ENCODE assay signal across 8 cellular contexts in the genomic region with DNA sequence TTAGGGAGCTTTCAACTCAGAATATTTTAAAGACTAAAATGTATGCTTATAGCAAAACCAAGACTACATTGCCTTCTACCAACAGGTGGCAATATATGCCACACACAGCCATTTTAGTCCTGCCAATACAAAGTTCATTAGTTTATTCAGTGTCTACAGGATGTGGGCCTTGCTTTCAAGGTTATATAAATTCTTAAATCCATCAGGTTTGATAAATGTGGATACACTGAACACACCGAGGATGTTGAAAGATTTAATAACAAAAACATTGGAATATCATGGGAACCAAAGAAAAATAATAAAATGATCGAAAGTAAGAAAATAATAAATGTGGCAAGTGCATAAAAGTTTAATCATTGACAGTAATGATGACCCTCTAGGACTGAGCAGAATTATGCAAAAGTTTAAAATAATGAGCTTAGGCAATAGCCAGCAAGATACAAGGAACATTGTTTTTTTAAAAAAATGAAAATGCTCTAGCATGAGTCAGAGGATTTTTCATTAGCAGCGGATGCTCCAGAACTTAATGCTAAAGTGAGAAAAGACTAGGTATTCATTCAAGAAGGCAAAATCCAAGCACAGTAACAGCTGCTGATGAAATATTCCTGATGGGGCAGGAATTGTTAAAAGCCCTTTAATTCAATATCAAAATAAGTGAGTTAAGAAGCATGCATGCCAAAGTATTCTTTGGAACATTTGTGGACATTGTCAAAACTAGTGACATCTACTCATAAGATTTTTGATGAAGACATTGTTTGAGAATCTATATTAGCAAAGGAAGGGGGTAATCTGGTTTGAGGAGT. TPM values are rescaled to one million over a fixed set of nuclear protein-coding genes. Genes with fewer than 3 reads are reported as not detected.
DNase-seq lines count a peak whose midpoint lies in the region; ATAC-seq, FAIRE-seq and TF ChIP-seq lines count a peak whose summit lies in the region.

No MANE protein-coding gene starts in this region.

- DNase-seq in AG09309 (ENCODE audit: low read depth): no peak
- peak; percentile 29 for DNase-seq in NCI-H2227 treated with DMSO at 0.1 percent for 48 hours (lab: John Stamatoyannopoulos, UW)
- DNase-seq in endodermal cell: no peak
- DNase-seq in smooth muscle cell (lab: John Stamatoyannopoulos, UW; ENCODE audit: unreplicated experiment): no peak
- no peak for DNase-seq in GM12891 (ENCODE audit: insufficient read length, low spot score)

- H3K36me3 ChIP-seq in endodermal cell (ENCODE audit: control insufficient read depth, insufficient read depth, low read length): no peaks in the 10 kb centered on the region
- H3K36me3 ChIP-seq in smooth muscle cell (ENCODE audit: low read depth): no peaks in the 10 kb centered on the region

- no peak overlapping the region for H3K4me3 Mint-ChIP-seq in endodermal cell

- H4K20me1 ChIP-seq in smooth muscle cell (ENCODE audit: low read depth): no peaks in the 10 kb centered on the region

- H3K36me3 Mint-ChIP-seq in endodermal cell (ENCODE audit: low read depth): no peaks in the 10 kb centered on the region

- no peaks in the 10 kb centered on the region for H3F3A ChIP-seq in smooth muscle cell (ENCODE audit: low read depth)

- WGBS in endodermal cell (ENCODE audit: insufficient coverage in 1 of 2, insufficient read length in 1 of 2), 2 experiments: 77 to 82% methylated on average over 3 of the region's 3 CpGs
- 71% methylated on average over 3 of the region's 3 CpGs for WGBS in smooth muscle cell (ENCODE audit: low lambda C conversion rate)

- no peaks in the 10 kb centered on the region for H3K9me3 Mint-ChIP-seq in endodermal cell

- peaks cover 47% of the 10 kb centered on the region for H3K27me3 ChIP-seq in endodermal cell (ENCODE audit: control insufficient read depth, insufficient read depth, low read length, poor library complexity, severe bottlenecking)
- no peaks in the 10 kb centered on the region for H3K27me3 ChIP-seq in smooth muscle cell (ENCODE audit: low read depth)

- no peak overlapping the region for H3K4me3 ChIP-seq in AG09309 (ENCODE audit: control insufficient read depth, low read depth, low read length)
- no peak overlapping the region for H3K4me3 ChIP-seq in endodermal cell (ENCODE audit: low read length)
- no peak overlapping the region for H3K4me3 ChIP-seq in smooth muscle cell

- H3K9ac ChIP-seq in endodermal cell (ENCODE audit: extremely low read depth, low read length, poor library complexity, severe bottlenecking): no peak overlapping the region
- no peak overlapping the region for H3K9ac ChIP-seq in smooth muscle cell (ENCODE audit: low read depth)

- H3K27ac ChIP-seq in endodermal cell (ENCODE audit: low read depth, low read length) (no peak overlapping the region), smooth muscle cell (ENCODE audit: low read depth) (no peak overlapping the region)

- no peak overlapping the region for H3K4me2 ChIP-seq in smooth muscle cell

- peaks cover 42% of the 10 kb centered on the region for H3K27me3 Mint-ChIP-seq in endodermal cell (ENCODE audit: insufficient read depth)

- no peak for TF ChIP-seq POLR2A in GM12891 (IDR thresholded peaks at IDR 0.05; ENCODE audit: low read depth, low read length)

- peak; percentile 70 for ATAC-seq in GM19328 (IDR thresholded peaks at IDR 0.05; ENCODE audit: unreplicated experiment)
- no peak for ATAC-seq in GM21825 (IDR thresholded peaks at IDR 0.05; ENCODE audit: unreplicated experiment)
- no peak for ATAC-seq in HG03097 (IDR thresholded peaks at IDR 0.05; ENCODE audit: low FRiP score, unreplicated experiment)

- peak; percentile 62 for TF ChIP-seq CTCF in AG09309 (IDR thresholded peaks at IDR 0.05; ENCODE audit: control insufficient read depth, insufficient read depth, low read depth, low read length, missing control alignments)
- peak; percentile 81 for TF ChIP-seq CTCF in endodermal cell (conservative IDR thresholded peaks at IDR 0.05)
- peak; percentile 57 for TF ChIP-seq CTCF in smooth muscle cell (IDR thresholded peaks at IDR 0.05; ENCODE audit: borderline replicate concordance, insufficient read depth, poor library complexity, severe bottlenecking)

- no peaks in the 10 kb centered on the region for H3K4me1 ChIP-seq in endodermal cell (ENCODE audit: control insufficient read depth, insufficient read depth, low read length)
- no peaks in the 10 kb centered on the region for H3K4me1 ChIP-seq in smooth muscle cell (ENCODE audit: low read depth)

- H3K27ac Mint-ChIP-seq in endodermal cell: no peak overlapping the region

- no peak for FAIRE-seq in GM12891 (lab: Jason Lieb, UNC)

- H2AFZ ChIP-seq in smooth muscle cell (ENCODE audit: low read depth): peak overlapping the region; percentile 40

- H3K9me3 ChIP-seq in endodermal cell (ENCODE audit: control insufficient read depth, low read length): no peaks in the 10 kb centered on the region
- H3K9me3 ChIP-seq in smooth muscle cell (replicated peaks; ENCODE audit: low read depth): no peaks in the 10 kb centered on the region

- H3K4me1 Mint-ChIP-seq in endodermal cell: no peaks in the 10 kb centered on the region

- H3K79me2 ChIP-seq in smooth muscle cell (ENCODE audit: low read depth): no peaks in the 10 kb centered on the region

TF ChIP-seq in GM12891, 5 proteins besides CTCF, POLR2A, EP300 and RAD21:
- TF ChIP-seq SPI1 (IDR thresholded peaks at IDR 0.05; ENCODE audit: low read depth, low read length): no peak
- TF ChIP-seq POLR2AphosphoS5 (IDR thresholded peaks at IDR 0.05; ENCODE audit: low read depth, low read length): no peak
- TF ChIP-seq PAX5 (IDR thresholded peaks at IDR 0.05; ENCODE audit: insufficient read depth, low read length, severe bottlenecking): no peak
- TF ChIP-seq TAF1 (IDR thresholded peaks at IDR 0.05; ENCODE audit: low read depth, low read length): no peak
- no peak for TF ChIP-seq POU2F2 (IDR thresholded peaks at IDR 0.05; ENCODE audit: low read depth, low read length)

RNA-seq across cellular contexts. Expression of a gene that starts 14.2 kb away (rescaled TPM):
- under 1 TPM; 0.13 to 0.35 TPM for total RNA-seq in endodermal cell
- polyA plus RNA-seq in endodermal cell (2013, experiment 1 of 2): 1.2 TPM
- polyA plus RNA-seq in endodermal cell (2013, experiment 2 of 2): 0.91 TPM
- 0.31 and 0.49 TPM in 2 replicates for total RNA-seq in smooth muscle cell
- 0.24 TPM in 1 of 2 replicates, not detected in the other for polyA plus RNA-seq in smooth muscle cell
- 0.03 TPM for polyA plus RNA-seq in GM12891 (2012; ENCODE audit: low read depth, missing spikeins)
